In genomic region chr4:186839122-186840037, GRCh38 we compare ENCODE assay signal across 8 cellular contexts.
DNase-seq lines count a peak whose midpoint lies in the region; ATAC-seq, FAIRE-seq and TF ChIP-seq lines count a peak whose summit lies in the region.

No MANE protein-coding gene starts in this region.

- no peak for TF ChIP-seq POLR2A in K562 (conservative IDR thresholded peaks at IDR 0.05)

- H2AFZ ChIP-seq in K562 (ENCODE audit: low read depth, low read length) = peak overlapping the region; percentile 97

- CTCF ChIA-PET in K562 (lab: Yijun Ruan, JAX; ENCODE audit: low intra/inter-chr PET ratio) = no interaction called here

- H3K79me2 ChIP-seq in K562 (ENCODE audit: control insufficient read depth, insufficient read depth, low read length) = peaks cover 3% of the 10 kb centered on the region; the same call in 1 of the 3 replicates

- H3K36me3 ChIP-seq in K562 (ENCODE audit: control insufficient read depth, insufficient read depth, low read length) = no peaks in the 10 kb centered on the region; the same call in 2 of the 3 replicates
- H3K36me3 ChIP-seq in pancreas = no peaks in the 10 kb centered on the region

- intact Hi-C loops in K562 (cut with micrococcal nuclease) = loop anchor here (5.0 to 10.0 kb wide), 2 partner anchors 85 to 112 kb away; no protein-coding TSS in a partner anchor
- intact Hi-C loops in pancreas (cut with DNase I) = no loop called here

- peak overlapping the region; percentile 77 for H3K4me2 ChIP-seq in K562 (ENCODE audit: insufficient read depth, low read length)

- no peak for FAIRE-seq in K562 (lab: Jason Lieb, UNC)
- FAIRE-seq in pancreas (lab: Jason Lieb, UNC) = no peak

- H3K4me3 ChIP-seq in K562 (peak overlapping the region; percentile 32), pancreas (no peak overlapping the region)

- TF ChIP-seq CTCF in K562 (IDR thresholded peaks at IDR 0.05 in 2 of 3, conservative IDR thresholded peaks at IDR 0.05 in 1 of 3; ENCODE audit: insufficient read depth in 2 of 3, low read depth in 1 of 3, low read length in 3 of 3) (no peak), pancreas (IDR thresholded peaks at IDR 0.05) (no peak)

- 8% methylated on average over 11 of the region's 11 CpGs for WGBS in K562 (ENCODE audit: insufficient coverage, low coverage, missing lambda C conversion rate)
- 82 to 90% methylated on average over 11 of the region's 11 CpGs for WGBS in pancreas, 2 donors

- H3K4me1 ChIP-seq in K562 (replicated peaks in 1 of 2; ENCODE audit: control insufficient read depth in 2 of 2, insufficient read depth in 2 of 2, low read length in 2 of 2) (peaks cover 10 to 18% of the 10 kb centered on the region in 2 experiments), pancreas (peaks cover 0 to 5% (median under 1%) of the 10 kb centered on the region in 3 donors)

- H3K9ac ChIP-seq in K562 (ENCODE audit: insufficient read depth in 1 of 2, low read depth in 2 of 2, low read length in 2 of 2) = peak overlapping the region; percentile 36 to 75; a peak in 3 of 4 replicates

- in situ Hi-C loops in K562 (cut with MboI) = no loop called here

- H3K9me1 ChIP-seq in K562 (ENCODE audit: control insufficient read depth, insufficient read depth, low read length) = no peaks in the 10 kb centered on the region

- peak; percentile 32 to 62 (median 49) for DNase-seq in K562 (ENCODE audit: extremely low read depth in 1 of 4, low spot score in 3 of 4)
- DNase-seq in pancreas = peak in 1 of 6 donors; percentile 20
- no peak for DNase-seq in activated T-cell treated with anti-CD3 and anti-CD28 coated beads, Interleukin-2, amount 50 U/mL, for 1 hour
- no peak for DNase-seq in NCI-H1092 treated with DMSO at 0.1 percent for 48 hours (lab: John Stamatoyannopoulos, UW)
- no peak for DNase-seq in mesenteric fat pad (ENCODE audit: low spot score)
- DNase-seq in NCI-H2081 treated with DMSO at 0.1 percent for 48 hours (lab: John Stamatoyannopoulos, UW) = no peak

- H3K27ac ChIP-seq in K562 (ENCODE audit: extremely low read depth, low read depth, low read length) = peak overlapping the region; percentile 92
- H3K27ac ChIP-seq in pancreas = peak overlapping the region in 1 of 4 donors; percentile 50

- H3K9me3 ChIP-seq in K562 (replicated peaks; ENCODE audit: control insufficient read depth, insufficient read depth, low read depth, low read length) (no peaks in the 10 kb centered on the region), pancreas (no peaks in the 10 kb centered on the region)

- BruUV-seq in K562 (replicated peaks; lab: Mats Ljungman, UMichigan) = TSS peak; percentile 49

- H3K27me3 ChIP-seq in K562 (ENCODE audit: control insufficient read depth in 2 of 2, insufficient read depth in 2 of 2, low read length in 2 of 2) (no peaks in the 10 kb centered on the region), pancreas (no peaks in the 10 kb centered on the region)

- no peak for TF ChIP-seq EP300 in K562 (IDR thresholded peaks at IDR 0.05; ENCODE audit: low read length)

- POLR2A ChIA-PET in K562 (lab: Yijun Ruan, JAX) = interaction anchor here (0.9 kb wide), 1 partner anchor 10 kb away, joined by 4 read pairs; no protein-coding TSS in a partner anchor

- ATAC-seq in GM18861 (IDR thresholded peaks at IDR 0.05; ENCODE audit: unreplicated experiment) (peak; percentile 99), HG03280 (IDR thresholded peaks at IDR 0.05; ENCODE audit: unreplicated experiment) (peak; percentile 55), K562 (peak; percentile 68), pancreas (peak in 3 of 4 donors; percentile 27 to 53 (median 53))

- TF ChIP-seq RAD21 in K562 (CRISPR knock-in tag; conservative IDR thresholded peaks at IDR 0.05 in 1 of 2, IDR thresholded peaks at IDR 0.05 in 1 of 2) = no peak

- no peaks in the 10 kb centered on the region for H4K20me1 ChIP-seq in K562 (replicated peaks; ENCODE audit: control insufficient read depth, insufficient read depth, low read length)

TF ChIP-seq in K562, 482 proteins besides CTCF, POLR2A, EP300 and RAD21 (continues in another document):
- TF ChIP-seq MGA (IDR thresholded peaks at IDR 0.05) (no peak), ZNF24 (IDR thresholded peaks at IDR 0.05) (0 out of 2 replicates have a peak, but pooled peaks have one; percentile 13), PTRF (tag; IDR thresholded peaks at IDR 0.05) (no peak), EGR1 (conservative IDR thresholded peaks at IDR 0.05) (peak; percentile 90), ZNF830 (CRISPR knock-in tag; IDR thresholded peaks at IDR 0.05) (no peak)

Comparison
In these comparisons a context has a peak if more than half of its experiments do, and no peak if none do; other contexts are left out.
1. DNase-seq: peak in K562 (4 of 4); none in activated T-cell treated with anti-CD3 and anti-CD28 coated beads, Interleukin-2, amount 50 U/mL, for 1 hour (single experiment), NCI-H1092 treated with DMSO at 0.1 percent for 48 hours (single experiment), mesenteric fat pad (single experiment) and NCI-H2081 treated with DMSO at 0.1 percent for 48 hours (single experiment).
2. Peak in every context shown above with its lines, with median percentiles within 50 percentile points of each other: ATAC-seq.